Comparison of ENCODE assay signal across 13 cellular contexts in the genomic region with DNA sequence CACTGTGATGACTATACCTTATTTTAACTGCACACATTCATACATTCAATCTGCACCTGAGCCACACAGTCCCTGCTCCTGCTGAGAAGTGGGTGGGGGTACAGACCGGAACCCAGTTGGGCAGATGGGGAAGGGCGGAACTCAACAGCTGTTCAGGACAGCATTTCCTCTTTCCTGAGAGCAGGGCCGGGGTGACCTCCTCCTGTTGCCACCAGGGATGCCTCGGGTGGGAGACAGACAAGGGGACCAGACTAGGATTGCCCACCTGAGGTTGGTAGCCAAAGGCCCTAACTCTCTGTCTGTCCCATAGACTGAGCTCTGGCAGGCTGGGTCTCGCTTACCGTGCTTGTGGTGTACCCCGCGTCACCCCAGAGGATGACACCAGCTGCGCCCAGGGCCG. TPM values are rescaled to one million over a fixed set of nuclear protein-coding genes. Genes with fewer than 3 reads are reported as not detected.
A peak's percentile ranks its signal among the peaks of the same experiment; 100 is the strongest.
DNase-seq lines count a peak whose midpoint lies in the region; ATAC-seq and TF ChIP-seq lines count a peak whose summit lies in the region.
"Had no signal": no experiment of that assay in that cellular context is flagged by ENCODE, and none has a peak within 500 bp of the region (broad histone marks: within the 10 kb centered on the region; RNA-seq: fewer than 3 reads in every experiment).

No MANE protein-coding gene starts in this region.

- H3K4me1 Mint-ChIP-seq in MCF 10A (ENCODE audit: insufficient read depth, unreplicated experiment): peaks cover 28% of the 10 kb centered on the region
- peaks cover 32% of the 10 kb centered on the region for H3K4me1 Mint-ChIP-seq in type B pancreatic cell (ENCODE audit: unreplicated experiment)

- intact Hi-C loops in breast epithelium (cut with DNase I; ENCODE audit: low total_unique reads): no loop called here
- intact Hi-C loops in MCF 10A (cut with micrococcal nuclease): no loop called here

- H3K9ac ChIP-seq in mucosa of stomach (ENCODE audit: low read length): peak overlapping the region; percentile 64

- H3K4me3 Mint-ChIP-seq in MCF 10A (ENCODE audit: unreplicated experiment) (no peak overlapping the region), type B pancreatic cell (peak overlapping the region; percentile 77)

- H3K9me3 ChIP-seq in breast epithelium (no peaks in the 10 kb centered on the region), mucosa of stomach (ENCODE audit: control insufficient read depth, low read length) (no peaks in the 10 kb centered on the region)
- H3K9me3 ChIP-seq: Peyer's patch had no signal

- DNase-seq in breast epithelium (ENCODE audit: low spot score in 2 of 2) (no peak), MCF 10A (ENCODE audit: unreplicated experiment) (no peak), coronary artery (ENCODE audit: low spot score) (no peak), type B pancreatic cell (ENCODE audit: extremely low spot score, unreplicated experiment) (no peak), T-helper 9 cell (no peak), SKM-1 treated with dmso at 0.1 percent for 144 hours (lab: John Stamatoyannopoulos, UW; ENCODE audit: unreplicated experiment) (no peak)
- DNase-seq: foreskin melanocyte, Kasumi-1, kidney glomerular epithelial cell, WERI-Rb-1 had no signal

- no peaks in the 10 kb centered on the region for H3K36me3 ChIP-seq in breast epithelium
- H3K36me3 ChIP-seq in mucosa of stomach (ENCODE audit: control insufficient read depth, insufficient read depth, low read length): peaks cover 14% of the 10 kb centered on the region

- H3K36me3 Mint-ChIP-seq in MCF 10A (ENCODE audit: insufficient read depth, unreplicated experiment) (peaks cover 6% of the 10 kb centered on the region), type B pancreatic cell (peaks cover 21% of the 10 kb centered on the region)

- H3K9me3 Mint-ChIP-seq in MCF 10A (ENCODE audit: unreplicated experiment) (no peaks in the 10 kb centered on the region), type B pancreatic cell (no peaks in the 10 kb centered on the region)

- ATAC-seq in GM18867 (IDR thresholded peaks at IDR 0.05; ENCODE audit: unreplicated experiment): no peak

- TF ChIP-seq CTCF in breast epithelium (IDR thresholded peaks at IDR 0.05) (no peak), MCF 10A (IDR thresholded peaks at IDR 0.05; ENCODE audit: unreplicated experiment) (no peak), coronary artery (IDR thresholded peaks at IDR 0.05) (no peak), type B pancreatic cell (conservative IDR thresholded peaks at IDR 0.05) (no peak)

- TF ChIP-seq POLR2A in breast epithelium (IDR thresholded peaks at IDR 0.05): no peak

- H3K27me3 ChIP-seq in breast epithelium: no peaks in the 10 kb centered on the region
- no peaks in the 10 kb centered on the region for H3K27me3 ChIP-seq in mucosa of stomach (ENCODE audit: control insufficient read depth, insufficient read depth, low read length)
- H3K27me3 ChIP-seq: Peyer's patch had no signal

- peaks cover 18 to 45% of the 10 kb centered on the region in 2 donors for H3K4me1 ChIP-seq in breast epithelium
- H3K4me1 ChIP-seq in mucosa of stomach (ENCODE audit: control insufficient read depth, insufficient read depth, low read length): peaks cover 84% of the 10 kb centered on the region

- peak overlapping the region; percentile 94 for H3K27ac ChIP-seq in breast epithelium
- H3K27ac ChIP-seq in coronary artery: peak overlapping the region in 1 of 2 donors; percentile 17
- H3K27ac ChIP-seq: WERI-Rb-1 had no signal

- no peak overlapping the region for H3K27ac Mint-ChIP-seq in MCF 10A (ENCODE audit: low read depth, unreplicated experiment)
- H3K27ac Mint-ChIP-seq in type B pancreatic cell: peak overlapping the region; percentile 98

- no TSS peak for BruUV-seq in MCF 10A (replicated peaks; lab: Mats Ljungman, UMichigan)

- POLR2A ChIA-PET in MCF 10A (lab: Yijun Ruan, JAX): interaction anchor here (0.7 to 1.6 kb wide), 5 partner anchors 9 to 26 kb away, joined by 3 to 7 read pairs (median 5); a partner anchor contains a TSS

- H3K27me3 Mint-ChIP-seq in MCF 10A (ENCODE audit: insufficient read depth, unreplicated experiment): no peaks in the 10 kb centered on the region
- H3K27me3 Mint-ChIP-seq in type B pancreatic cell: no peaks in the 10 kb centered on the region

- CTCF ChIA-PET in MCF 10A (lab: Yijun Ruan, JAX): interaction anchor here (0.9 to 1.3 kb wide), 3 partner anchors 10 to 15 kb away, joined by 3 to 6 read pairs (median 3); a partner anchor contains a TSS

- H3K4me3 ChIP-seq in breast epithelium (peak overlapping the region; percentile 54 to 85 (median 79)), coronary artery (peak overlapping the region; percentile 85), mucosa of stomach (ENCODE audit: low read length) (no peak overlapping the region)

RNA-seq across cellular contexts. Expression of a gene that starts 3.9 kb away (rescaled TPM):
- 100 to 1,000 TPM in 1 of 3 donors, 10 to 100 TPM in 2; 66.0 to 215 (median 96.0) TPM for total RNA-seq in breast epithelium
- 11.6 and 12.6 TPM in 2 replicates for total RNA-seq in MCF 10A (2022)
- total RNA-seq in type B pancreatic cell (ENCODE audit: low replicate concordance): 46.6 and 52.5 TPM in 2 replicates

RNA-seq across cellular contexts. Expression of a gene that starts 9.4 kb away (rescaled TPM):
- 10 to 100 TPM; 18.1 to 25.9 (median 21.3) TPM for total RNA-seq in breast epithelium
- 14.5 and 20.4 TPM in 2 replicates for total RNA-seq in MCF 10A (2022)
- total RNA-seq in type B pancreatic cell (ENCODE audit: low replicate concordance): 24.9 and 39.0 TPM in 2 replicates

RNA-seq across cellular contexts. Expression of a gene that starts 15.2 kb away (rescaled TPM):
- 10 to 100 TPM in 1 of 3 donors, 1 to 10 TPM in 2; 3.5 to 16.1 (median 4.8) TPM for total RNA-seq in breast epithelium
- 0.42 and 0.70 TPM in 2 replicates for total RNA-seq in MCF 10A (2022)
- total RNA-seq in type B pancreatic cell (ENCODE audit: low replicate concordance): 2.3 and 3.7 TPM in 2 replicates

RNA-seq across cellular contexts. Expression of a gene that starts 19.4 kb away (rescaled TPM):
- total RNA-seq in breast epithelium: 1 to 10 TPM; 2.3 to 6.4 (median 2.7) TPM
- 2.3 and 4.7 TPM in 2 replicates for total RNA-seq in MCF 10A (2022)
- 2.9 and 4.0 TPM in 2 replicates for total RNA-seq in type B pancreatic cell (ENCODE audit: low replicate concordance)

RNA-seq across cellular contexts. Expression of a gene that starts 19.4 kb away (rescaled TPM):
- total RNA-seq in breast epithelium: 1 to 10 TPM; 6.0 to 8.8 (median 8.5) TPM
- 11.4 and 12.4 TPM in 2 replicates for total RNA-seq in MCF 10A (2022)
- 12.9 and 13.0 TPM in 2 replicates for total RNA-seq in type B pancreatic cell (ENCODE audit: low replicate concordance)
